9 cellular contexts compared by ENCODE assay signal in genomic region chr1:19737413-19737812, GRCh38.
DNase-seq lines count a peak whose midpoint lies in the region; ATAC-seq and TF ChIP-seq lines count a peak whose summit lies in the region.
"Had no signal": no experiment of that assay in that cellular context is flagged by ENCODE, and none has a peak within 500 bp of the region (broad histone marks: within the 10 kb centered on the region; RNA-seq: fewer than 3 reads in every experiment).

No MANE protein-coding gene starts in this region.

- no peak overlapping the region for H4K8ac ChIP-seq in trophoblast cell (ENCODE audit: low read depth, low read length)

- H2AFZ ChIP-seq in trophoblast cell (ENCODE audit: insufficient read depth, low read length, poor library complexity) = no peak overlapping the region

- H2BK12ac ChIP-seq in trophoblast cell (ENCODE audit: low read length) = no peak overlapping the region

- H4K12ac ChIP-seq in trophoblast cell (ENCODE audit: low read depth, low read length) = no peak overlapping the region

- WGBS in trophoblast cell (ENCODE audit: extremely low coverage, insufficient coverage, insufficient read length) = no CpG with 5 or more reads among the region's 7 CpGs

- no peak overlapping the region for H3K27ac ChIP-seq in trophoblast cell (ENCODE audit: low read depth, low read length)

- peaks cover 0 to 2% of the 10 kb centered on the region in 2 experiments for H3K36me3 ChIP-seq in trophoblast cell (ENCODE audit: control insufficient read depth in 1 of 2, insufficient read depth in 2 of 2, low read length in 2 of 2)

- TF ChIP-seq CTCF in epithelial cell of esophagus (IDR thresholded peaks at IDR 0.05; ENCODE audit: insufficient read depth, low read depth, low read length, missing control alignments) = peak; percentile 40

- H3K23ac ChIP-seq in trophoblast cell (ENCODE audit: low read length) = no peak overlapping the region

- no peak overlapping the region for H3K18ac ChIP-seq in trophoblast cell (ENCODE audit: low read length)

- no peak overlapping the region for H3K9ac ChIP-seq in trophoblast cell (ENCODE audit: low read length)

- no peaks in the 10 kb centered on the region for H3K79me1 ChIP-seq in trophoblast cell (ENCODE audit: low read length)

- no peaks in the 10 kb centered on the region for H3K79me2 ChIP-seq in trophoblast cell (ENCODE audit: control insufficient read depth, insufficient read depth, low read length, poor library complexity)

- H3K27me3 ChIP-seq in trophoblast cell (ENCODE audit: insufficient read depth, low read length) = no peaks in the 10 kb centered on the region

- no peaks in the 10 kb centered on the region for H3K4me1 ChIP-seq in trophoblast cell (ENCODE audit: control insufficient read depth in 1 of 2, insufficient read depth in 2 of 2, low read length in 2 of 2)

- no peak overlapping the region for H3K4me2 ChIP-seq in trophoblast cell (ENCODE audit: low read length)

- no peak overlapping the region for H2BK120ac ChIP-seq in trophoblast cell (ENCODE audit: insufficient read depth, low read length, poor library complexity)

- no peak overlapping the region for H3K4ac ChIP-seq in trophoblast cell (ENCODE audit: low read depth, low read length)

- H3K14ac ChIP-seq in trophoblast cell (ENCODE audit: low read length) = no peak overlapping the region

- H2AK5ac ChIP-seq in trophoblast cell (ENCODE audit: low read length) = no peak overlapping the region

- H2BK5ac ChIP-seq in trophoblast cell (ENCODE audit: low read depth, low read length, poor library complexity) = no peak overlapping the region

- DNase-seq in ELR (ENCODE audit: low read depth) (peak; percentile 76), NCI-H69 (lab: John Stamatoyannopoulos, UW) (peak; percentile 23), epithelial cell of esophagus (ENCODE audit: low read depth) (peak; percentile 73), trophoblast cell (peak; percentile 49 to 62), GOT3 (lab: John Stamatoyannopoulos, UW) (no peak), amygdala (lab: John Stamatoyannopoulos, UW) (no peak)
- DNase-seq: NCI-H2081 had no signal

- ATAC-seq in GM18517 (IDR thresholded peaks at IDR 0.05; ENCODE audit: unreplicated experiment) = no peak
- ATAC-seq in GM19467 (IDR thresholded peaks at IDR 0.05; ENCODE audit: unreplicated experiment) = no peak

- H4K91ac ChIP-seq in trophoblast cell (ENCODE audit: low read depth, low read length) = no peak overlapping the region

- no peak overlapping the region for H3K4me3 ChIP-seq in epithelial cell of esophagus (ENCODE audit: low read length)
- no peak overlapping the region for H3K4me3 ChIP-seq in trophoblast cell (ENCODE audit: low read depth, low read length)

- H3K9me3 ChIP-seq in trophoblast cell (ENCODE audit: insufficient read depth, low read depth, low read length) = no peaks in the 10 kb centered on the region

Comparison
In these comparisons a context has a peak if more than half of its experiments do, and no peak if none do; other contexts are left out.
1. DNase-seq: peak in ELR (single experiment), NCI-H69 (single experiment), epithelial cell of esophagus (single experiment) and trophoblast cell (2 of 2); none in GOT3 (single experiment) and amygdala (0 of 56).